Comparison of ENCODE assay signal across 25 cellular contexts in genomic region chr6:132548746-132549463, GRCh38. TPM values are rescaled to one million over a fixed set of nuclear protein-coding genes. Genes with fewer than 3 reads are reported as not detected.
DNase-seq lines count a peak whose midpoint lies in the region; ATAC-seq, FAIRE-seq and TF ChIP-seq lines count a peak whose summit lies in the region.
"Had no signal": no experiment of that assay in that cellular context is flagged by ENCODE, and none has a peak within 500 bp of the region (broad histone marks: within the 10 kb centered on the region; RNA-seq: fewer than 3 reads in every experiment).

No MANE protein-coding gene starts in this region.

- no peak overlapping the region for H3K4me2 ChIP-seq in HepG2 (ENCODE audit: low read depth, low read length)

- BruUV-seq in HepG2 (replicated peaks; lab: Mats Ljungman, UMichigan): no TSS peak

- POLR2A ChIA-PET in WTC11 (lab: Charles Lee) (no interaction called here), HepG2 (lab: Yijun Ruan, JAX) (no interaction called here)

- TF ChIP-seq RAD21 in HepG2 (CRISPR knock-in tag; IDR thresholded peaks at IDR 0.05): no peak

- H3K36me3 ChIP-seq in HepG2 (replicated peaks in 1 of 2; ENCODE audit: control insufficient read depth in 1 of 2, insufficient read depth in 2 of 2, low read length in 2 of 2): no peaks in the 10 kb centered on the region
- H3K36me3 ChIP-seq: BE2C, HAP-1 had no signal

- TF ChIP-seq CTCF in WTC11 (IDR thresholded peaks at IDR 0.05): no peak
- no peak for TF ChIP-seq CTCF in HepG2 (CRISPR knock-in tag; IDR thresholded peaks at IDR 0.05)

- H3K9me3 ChIP-seq in HepG2 (ENCODE audit: low read length): no peaks in the 10 kb centered on the region
- H3K9me3 ChIP-seq: BE2C, HAP-1 had no signal

- H3K27me3 ChIP-seq in HepG2 (ENCODE audit: control insufficient read depth in 1 of 2, insufficient read depth in 2 of 2, low read length in 2 of 2): no peaks in the 10 kb centered on the region

- no peak overlapping the region for H3K9ac ChIP-seq in HepG2 (ENCODE audit: insufficient read depth, low read depth, low read length)

- no peaks in the 10 kb centered on the region for H3K4me1 ChIP-seq in HepG2 (ENCODE audit: insufficient read depth, low read length)
- H3K4me1 ChIP-seq: BE2C, HAP-1 had no signal

- in situ Hi-C loops in HepG2 (cut with HindIII; ENCODE audit: extremely low pct_ligation_motif_present, low pct_unique_long_range_greater_than_20kb): no loop called here

- 0 out of 2 replicates have a peak overlapping the region, but pooled peaks have one; percentile 62 for H3K27ac Mint-ChIP-seq in WTC11
- no peak overlapping the region for H3K27ac Mint-ChIP-seq in activated CD4-positive, alpha-beta T cell treated with anti-CD3 and anti-CD28 coated beads, Interleukin-2, amount 10 ng/mL, durations not matched to agents 24 days and 14 days
- H3K27ac Mint-ChIP-seq: CD4-positive, CD25-positive, alpha-beta regulatory T cell; CD8-positive, alpha-beta memory T cell; IgD-negative memory B cell had no signal

- H2AFZ ChIP-seq in HepG2 (ENCODE audit: low read length): no peak overlapping the region

- no peak overlapping the region for H3K27ac ChIP-seq in HepG2 (ENCODE audit: extremely low read length, insufficient read depth, low read length)

- TF ChIP-seq EP300 in HepG2 (IDR thresholded peaks at IDR 0.05; ENCODE audit: low read depth in 2 of 2, low read length in 2 of 2) (no peak), HepG2 (CRISPR knock-in tag; IDR thresholded peaks at IDR 0.05; ENCODE audit: borderline replicate concordance) (no peak)

- CTCF ChIA-PET in WTC11 (lab: Charles Lee): no interaction called here
- CTCF ChIA-PET in HepG2 (lab: Yijun Ruan, JAX; ENCODE audit: low intra/inter-chr PET ratio, low total read pairs): no interaction called here

- ATAC-seq in WTC11 (peak; percentile 80), HepG2 (no peak), HG03045 (IDR thresholded peaks at IDR 0.05; ENCODE audit: unreplicated experiment) (no peak)

- no peak for FAIRE-seq in HepG2 (lab: Jason Lieb, UNC)
- FAIRE-seq: A204.1, G401.6, GM12892, GM18507 had no signal

- 48% methylated on average over 4 of the region's 4 CpGs for WGBS in HepG2 (ENCODE audit: low lambda C conversion rate)

- intact Hi-C loops in activated CD4-positive, alpha-beta T cell treated with anti-CD3 and anti-CD28 coated beads, Interleukin-2, amount 10 ng/mL, durations not matched to agents 24 days and 14 days (cut with micrococcal nuclease): no loop called here
- intact Hi-C loops in HepG2 (cut with micrococcal nuclease; ENCODE audit: unreplicated experiment): no loop called here

- H3K27me3 Mint-ChIP-seq in WTC11 (ENCODE audit: low read depth): no peaks in the 10 kb centered on the region
- H3K27me3 Mint-ChIP-seq in activated CD4-positive, alpha-beta T cell treated with anti-CD3 and anti-CD28 coated beads, Interleukin-2, amount 10 ng/mL, durations not matched to agents 24 days and 14 days: peaks cover 12% of the 10 kb centered on the region

- H3K4me3 Mint-ChIP-seq in WTC11: no peak overlapping the region
- no peak overlapping the region for H3K4me3 Mint-ChIP-seq in activated CD4-positive, alpha-beta T cell treated with anti-CD3 and anti-CD28 coated beads, Interleukin-2, amount 10 ng/mL, durations not matched to agents 24 days and 14 days
- H3K4me3 Mint-ChIP-seq: CD4-positive, CD25-positive, alpha-beta regulatory T cell; CD8-positive, alpha-beta memory T cell; IgD-negative memory B cell had no signal

- no peaks in the 10 kb centered on the region for H3K79me2 ChIP-seq in HepG2 (ENCODE audit: insufficient read depth, low read length)

- H3K4me1 Mint-ChIP-seq in WTC11: peaks cover 27% of the 10 kb centered on the region
- H3K4me1 Mint-ChIP-seq in activated CD4-positive, alpha-beta T cell treated with anti-CD3 and anti-CD28 coated beads, Interleukin-2, amount 10 ng/mL, durations not matched to agents 24 days and 14 days: no peaks in the 10 kb centered on the region
- H3K4me1 Mint-ChIP-seq: CD4-positive, CD25-positive, alpha-beta regulatory T cell; CD8-positive, alpha-beta memory T cell had no signal

- no peak overlapping the region for H3K4me3 ChIP-seq in HepG2 (replicated peaks in 1 of 3; ENCODE audit: insufficient read depth in 1 of 3, low read depth in 2 of 3, low read length in 3 of 3)
- H3K4me3 ChIP-seq: HAP-1 had no signal

- no peaks in the 10 kb centered on the region for H3K36me3 Mint-ChIP-seq in WTC11
- H3K36me3 Mint-ChIP-seq in activated CD4-positive, alpha-beta T cell treated with anti-CD3 and anti-CD28 coated beads, Interleukin-2, amount 10 ng/mL, durations not matched to agents 24 days and 14 days (ENCODE audit: low read depth): no peaks in the 10 kb centered on the region
- H3K36me3 Mint-ChIP-seq: CD4-positive, CD25-positive, alpha-beta regulatory T cell; CD8-positive, alpha-beta memory T cell; IgD-negative memory B cell had no signal

- TF ChIP-seq POLR2A in HepG2 (IDR thresholded peaks at IDR 0.05; ENCODE audit: insufficient read depth in 1 of 2, low read depth in 2 of 2, low read length in 2 of 2): no peak

- H4K20me1 ChIP-seq in HepG2 (ENCODE audit: insufficient read depth, low read length): no peaks in the 10 kb centered on the region

- H3K9me3 Mint-ChIP-seq in WTC11: no peaks in the 10 kb centered on the region
- H3K9me3 Mint-ChIP-seq in activated CD4-positive, alpha-beta T cell treated with anti-CD3 and anti-CD28 coated beads, Interleukin-2, amount 10 ng/mL, durations not matched to agents 24 days and 14 days: no peaks in the 10 kb centered on the region
- H3K9me3 Mint-ChIP-seq: CD4-positive, CD25-positive, alpha-beta regulatory T cell; CD8-positive, alpha-beta memory T cell; IgD-negative memory B cell had no signal

- DNase-seq in NCI-H524 treated with DMSO at 0.1 percent for 48 hours (lab: John Stamatoyannopoulos, UW) (peak; percentile 26), WTC11 (ENCODE audit: low spot score) (no peak), iPS DF 19.7 (ENCODE audit: low read depth, low spot score) (peak; percentile 33), HepG2 (ENCODE audit: low spot score) (no peak), T-helper 9 cell (no peak)
- DNase-seq in activated CD4-positive, alpha-beta T cell treated with anti-CD3 and anti-CD28 coated beads, Interleukin-2, amount 10 ng/mL, durations not matched to agents 24 days and 14 days: no peak
- DNase-seq: ACHN; BE2C; C1 segment of cervical spinal cord; CD4-positive, CD25-positive, alpha-beta regulatory T cell; CD8-positive, alpha-beta memory T cell; COR-L47; DMS 273 treated with DMSO at 0.1 percent for 48 hours; DMS53; DND-41; GOT3; KBM-7 had no signal

RNA-seq across cellular contexts. Expression of gene TAAR8, which starts 3.6 kb away (rescaled TPM):
- total RNA-seq in WTC11 (2021) (not detected in 3 replicates), HepG2 (2016; rRNA removed; fragmentation: Illumina TruSeq; extraction: Trizol) (not detected in 2 replicates)
- not detected in 2 replicates for total RNA-seq in activated CD4-positive, alpha-beta T cell treated with anti-CD3 and anti-CD28 coated beads, Interleukin-2, amount 10 ng/mL, durations not matched to agents 24 days and 14 days
- total RNA-seq in HepG2 (2016; cell fraction: cytosol; rRNA removed; fragmentation: Illumina TruSeq; extraction: Trizol; ENCODE audit: low read depth): not detected in 2 replicates
- total RNA-seq in HepG2 (2016; cell fraction: insoluble cytoplasmic fraction; rRNA removed; fragmentation: Illumina TruSeq; extraction: Trizol): not detected in 2 replicates
- not detected in 2 replicates for total RNA-seq in HepG2 (2016; cell fraction: membrane; rRNA removed; fragmentation: Illumina TruSeq; extraction: Trizol)
- not detected in 2 replicates for total RNA-seq in HepG2 (2016; cell fraction: nucleus; rRNA removed; fragmentation: Illumina TruSeq; extraction: Trizol)
- 0.07 TPM in 1 of 2 replicates, not detected in the other for polyA plus RNA-seq in HepG2 (2011; rRNA removed)
- not detected in 2 replicates for polyA plus RNA-seq in HepG2 (2011; cell fraction: cytosol; rRNA removed)
- polyA plus RNA-seq in HepG2 (2011; cell fraction: nucleus; rRNA removed): not detected in 2 replicates
- not detected in 2 replicates for polyA plus RNA-seq in HepG2 (2012)
- polyA plus RNA-seq in HepG2 (2016; cell fraction: cytosol; fragmentation: Illumina TruSeq; extraction: Trizol; ENCODE audit: low read depth): not detected in 2 replicates
- not detected in 2 replicates for polyA plus RNA-seq in HepG2 (2016; cell fraction: insoluble cytoplasmic fraction; fragmentation: Illumina TruSeq; extraction: Trizol; ENCODE audit: low read depth)
- not detected in 2 replicates for polyA plus RNA-seq in HepG2 (2016; cell fraction: membrane; fragmentation: Illumina TruSeq; extraction: Trizol; ENCODE audit: low read depth)
- polyA plus RNA-seq in HepG2 (2016; cell fraction: nucleus; fragmentation: Illumina TruSeq; extraction: Trizol; ENCODE audit: insufficient read depth, low read depth): not detected in 2 replicates
- polyA minus RNA-seq in HepG2 (2011; rRNA and poly(A)+ RNA removed; ENCODE audit: low replicate concordance): not detected in 2 replicates
- polyA minus RNA-seq in HepG2 (2011; cell fraction: cytosol; rRNA and poly(A)+ RNA removed): not detected in 2 replicates
- polyA minus RNA-seq in HepG2 (2011; cell fraction: nucleus; rRNA and poly(A)+ RNA removed): not detected in 2 replicates
- total RNA-seq: CD4-positive, CD25-positive, alpha-beta regulatory T cell; CD8-positive, alpha-beta memory T cell; HT-29 had no signal
- polyA plus RNA-seq: CD4-positive, CD25-positive, alpha-beta regulatory T cell; CD8-positive, alpha-beta memory T cell; IgD-negative memory B cell had no signal

RNA-seq across cellular contexts. Expression of gene TAAR9, which starts 10.8 kb away (rescaled TPM):
- total RNA-seq in WTC11 (2021): not detected in 3 replicates
- not detected in 2 replicates for total RNA-seq in activated CD4-positive, alpha-beta T cell treated with anti-CD3 and anti-CD28 coated beads, Interleukin-2, amount 10 ng/mL, durations not matched to agents 24 days and 14 days
- not detected in 2 replicates for total RNA-seq in HepG2 (2016; rRNA removed; fragmentation: Illumina TruSeq; extraction: Trizol)
- total RNA-seq in HepG2 (2016; cell fraction: cytosol; rRNA removed; fragmentation: Illumina TruSeq; extraction: Trizol; ENCODE audit: low read depth): not detected in 2 replicates
- not detected in 2 replicates for total RNA-seq in HepG2 (2016; cell fraction: insoluble cytoplasmic fraction; rRNA removed; fragmentation: Illumina TruSeq; extraction: Trizol)
- not detected in 2 replicates for total RNA-seq in HepG2 (2016; cell fraction: membrane; rRNA removed; fragmentation: Illumina TruSeq; extraction: Trizol)
- total RNA-seq in HepG2 (2016; cell fraction: nucleus; rRNA removed; fragmentation: Illumina TruSeq; extraction: Trizol): not detected in 2 replicates
- polyA plus RNA-seq in HepG2 (2011; rRNA removed): 0.07 TPM in 1 of 2 replicates, not detected in the other
- not detected in 2 replicates for polyA plus RNA-seq in HepG2 (2011; cell fraction: cytosol; rRNA removed)
- polyA plus RNA-seq in HepG2 (2011; cell fraction: nucleus; rRNA removed): 0.14 TPM in 1 of 2 replicates, not detected in the other
- not detected in 2 replicates for polyA plus RNA-seq in HepG2 (2012)
- not detected in 2 replicates for polyA plus RNA-seq in HepG2 (2016; cell fraction: cytosol; fragmentation: Illumina TruSeq; extraction: Trizol; ENCODE audit: low read depth)
- polyA plus RNA-seq in HepG2 (2016; cell fraction: insoluble cytoplasmic fraction; fragmentation: Illumina TruSeq; extraction: Trizol; ENCODE audit: low read depth): not detected in 2 replicates
- not detected in 2 replicates for polyA plus RNA-seq in HepG2 (2016; cell fraction: membrane; fragmentation: Illumina TruSeq; extraction: Trizol; ENCODE audit: low read depth)
- polyA plus RNA-seq in HepG2 (2016; cell fraction: nucleus; fragmentation: Illumina TruSeq; extraction: Trizol; ENCODE audit: insufficient read depth, low read depth): not detected in 2 replicates
- 0.24 TPM in 1 of 2 replicates, not detected in the other for polyA minus RNA-seq in HepG2 (2011; rRNA and poly(A)+ RNA removed; ENCODE audit: low replicate concordance)
- not detected in 2 replicates for polyA minus RNA-seq in HepG2 (2011; cell fraction: cytosol; rRNA and poly(A)+ RNA removed)
- not detected in 2 replicates for polyA minus RNA-seq in HepG2 (2011; cell fraction: nucleus; rRNA and poly(A)+ RNA removed)
- total RNA-seq: CD4-positive, CD25-positive, alpha-beta regulatory T cell; CD8-positive, alpha-beta memory T cell; HT-29 had no signal
- polyA plus RNA-seq: CD4-positive, CD25-positive, alpha-beta regulatory T cell; CD8-positive, alpha-beta memory T cell; IgD-negative memory B cell had no signal

RNA-seq across cellular contexts. Expression of gene TAAR6, which starts 21.2 kb away (rescaled TPM):
- not detected in 3 replicates for total RNA-seq in WTC11 (2021)
- not detected in 2 replicates for total RNA-seq in activated CD4-positive, alpha-beta T cell treated with anti-CD3 and anti-CD28 coated beads, Interleukin-2, amount 10 ng/mL, durations not matched to agents 24 days and 14 days
- total RNA-seq in HepG2 (2016; rRNA removed; fragmentation: Illumina TruSeq; extraction: Trizol): not detected in 2 replicates
- not detected in 2 replicates for total RNA-seq in HepG2 (2016; cell fraction: cytosol; rRNA removed; fragmentation: Illumina TruSeq; extraction: Trizol; ENCODE audit: low read depth)
- not detected in 2 replicates for total RNA-seq in HepG2 (2016; cell fraction: insoluble cytoplasmic fraction; rRNA removed; fragmentation: Illumina TruSeq; extraction: Trizol)
- total RNA-seq in HepG2 (2016; cell fraction: membrane; rRNA removed; fragmentation: Illumina TruSeq; extraction: Trizol): not detected in 2 replicates
- total RNA-seq in HepG2 (2016; cell fraction: nucleus; rRNA removed; fragmentation: Illumina TruSeq; extraction: Trizol): not detected in 2 replicates
- polyA plus RNA-seq in HepG2 (2011; rRNA removed): not detected in 2 replicates
- not detected in 2 replicates for polyA plus RNA-seq in HepG2 (2011; cell fraction: cytosol; rRNA removed)
- 0.26 TPM in 1 of 2 replicates, not detected in the other for polyA plus RNA-seq in HepG2 (2011; cell fraction: nucleus; rRNA removed)
- not detected in 2 replicates for polyA plus RNA-seq in HepG2 (2012)
- polyA plus RNA-seq in HepG2 (2016; cell fraction: cytosol; fragmentation: Illumina TruSeq; extraction: Trizol; ENCODE audit: low read depth): not detected in 2 replicates
- not detected in 2 replicates for polyA plus RNA-seq in HepG2 (2016; cell fraction: insoluble cytoplasmic fraction; fragmentation: Illumina TruSeq; extraction: Trizol; ENCODE audit: low read depth)
- not detected in 2 replicates for polyA plus RNA-seq in HepG2 (2016; cell fraction: membrane; fragmentation: Illumina TruSeq; extraction: Trizol; ENCODE audit: low read depth)
- not detected in 2 replicates for polyA plus RNA-seq in HepG2 (2016; cell fraction: nucleus; fragmentation: Illumina TruSeq; extraction: Trizol; ENCODE audit: insufficient read depth, low read depth)
- polyA minus RNA-seq in HepG2 (2011; rRNA and poly(A)+ RNA removed; ENCODE audit: low replicate concordance): not detected in 2 replicates
- not detected in 2 replicates for polyA minus RNA-seq in HepG2 (2011; cell fraction: cytosol; rRNA and poly(A)+ RNA removed)
- polyA minus RNA-seq in HepG2 (2011; cell fraction: nucleus; rRNA and poly(A)+ RNA removed): not detected in 2 replicates
- total RNA-seq: CD4-positive, CD25-positive, alpha-beta regulatory T cell; CD8-positive, alpha-beta memory T cell; HT-29 had no signal
- polyA plus RNA-seq: CD4-positive, CD25-positive, alpha-beta regulatory T cell; CD8-positive, alpha-beta memory T cell; IgD-negative memory B cell had no signal

RNA-seq across cellular contexts. Expression of gene STX7, which starts 36.0 kb away (rescaled TPM):
- total RNA-seq in WTC11 (2021): 25.6 to 30.4 TPM (median 26.5 TPM) in 3 replicates
- total RNA-seq in activated CD4-positive, alpha-beta T cell treated with anti-CD3 and anti-CD28 coated beads, Interleukin-2, amount 10 ng/mL, durations not matched to agents 24 days and 14 days: 16.3 and 21.1 TPM in 2 replicates
- 34.7 and 40.6 TPM in 2 replicates for total RNA-seq in HepG2 (2016; rRNA removed; fragmentation: Illumina TruSeq; extraction: Trizol)
- total RNA-seq in HepG2 (2016; cell fraction: cytosol; rRNA removed; fragmentation: Illumina TruSeq; extraction: Trizol; ENCODE audit: low read depth): 9.1 and 12.7 TPM in 2 replicates
- 32.6 and 44.2 TPM in 2 replicates for total RNA-seq in HepG2 (2016; cell fraction: insoluble cytoplasmic fraction; rRNA removed; fragmentation: Illumina TruSeq; extraction: Trizol)
- total RNA-seq in HepG2 (2016; cell fraction: membrane; rRNA removed; fragmentation: Illumina TruSeq; extraction: Trizol): 22.3 and 24.0 TPM in 2 replicates
- 23.7 and 27.2 TPM in 2 replicates for total RNA-seq in HepG2 (2016; cell fraction: nucleus; rRNA removed; fragmentation: Illumina TruSeq; extraction: Trizol)
- polyA plus RNA-seq in HepG2 (2011; rRNA removed): 25.1 and 28.0 TPM in 2 replicates
- 12.2 and 15.6 TPM in 2 replicates for polyA plus RNA-seq in HepG2 (2011; cell fraction: cytosol; rRNA removed)
- 13.1 and 15.8 TPM in 2 replicates for polyA plus RNA-seq in HepG2 (2011; cell fraction: nucleus; rRNA removed)
- polyA plus RNA-seq in HepG2 (2012): 25.0 and 25.6 TPM in 2 replicates
- polyA plus RNA-seq in HepG2 (2016; cell fraction: cytosol; fragmentation: Illumina TruSeq; extraction: Trizol; ENCODE audit: low read depth): 5.7 and 8.0 TPM in 2 replicates
- 38.6 and 40.4 TPM in 2 replicates for polyA plus RNA-seq in HepG2 (2016; cell fraction: insoluble cytoplasmic fraction; fragmentation: Illumina TruSeq; extraction: Trizol; ENCODE audit: low read depth)
- polyA plus RNA-seq in HepG2 (2016; cell fraction: membrane; fragmentation: Illumina TruSeq; extraction: Trizol; ENCODE audit: low read depth): 9.1 and 10.4 TPM in 2 replicates
- polyA plus RNA-seq in HepG2 (2016; cell fraction: nucleus; fragmentation: Illumina TruSeq; extraction: Trizol; ENCODE audit: insufficient read depth, low read depth): 18.9 and 21.3 TPM in 2 replicates
- 4.0 and 12.0 TPM in 2 replicates for polyA minus RNA-seq in HepG2 (2011; rRNA and poly(A)+ RNA removed; ENCODE audit: low replicate concordance)
- 22.2 and 23.8 TPM in 2 replicates for polyA minus RNA-seq in HepG2 (2011; cell fraction: cytosol; rRNA and poly(A)+ RNA removed)
- 88.5 and 114 TPM in 2 replicates for polyA minus RNA-seq in HepG2 (2011; cell fraction: nucleus; rRNA and poly(A)+ RNA removed)

RNA-seq across cellular contexts. Expression of gene TAAR5, which starts 40.6 kb away (rescaled TPM):
- total RNA-seq in WTC11 (2021) (not detected in 3 replicates), HepG2 (2016; rRNA removed; fragmentation: Illumina TruSeq; extraction: Trizol) (not detected in 2 replicates)
- not detected in 2 replicates for total RNA-seq in activated CD4-positive, alpha-beta T cell treated with anti-CD3 and anti-CD28 coated beads, Interleukin-2, amount 10 ng/mL, durations not matched to agents 24 days and 14 days
- not detected in 2 replicates for total RNA-seq in HepG2 (2016; cell fraction: cytosol; rRNA removed; fragmentation: Illumina TruSeq; extraction: Trizol; ENCODE audit: low read depth)
- not detected in 2 replicates for total RNA-seq in HepG2 (2016; cell fraction: insoluble cytoplasmic fraction; rRNA removed; fragmentation: Illumina TruSeq; extraction: Trizol)
- total RNA-seq in HepG2 (2016; cell fraction: membrane; rRNA removed; fragmentation: Illumina TruSeq; extraction: Trizol): not detected in 2 replicates
- not detected in 2 replicates for total RNA-seq in HepG2 (2016; cell fraction: nucleus; rRNA removed; fragmentation: Illumina TruSeq; extraction: Trizol)
- not detected in 2 replicates for polyA plus RNA-seq in HepG2 (2011; rRNA removed)
- not detected in 2 replicates for polyA plus RNA-seq in HepG2 (2011; cell fraction: cytosol; rRNA removed)
- polyA plus RNA-seq in HepG2 (2011; cell fraction: nucleus; rRNA removed): not detected in 2 replicates
- not detected in 2 replicates for polyA plus RNA-seq in HepG2 (2012)
- polyA plus RNA-seq in HepG2 (2016; cell fraction: cytosol; fragmentation: Illumina TruSeq; extraction: Trizol; ENCODE audit: low read depth): not detected in 2 replicates
- polyA plus RNA-seq in HepG2 (2016; cell fraction: insoluble cytoplasmic fraction; fragmentation: Illumina TruSeq; extraction: Trizol; ENCODE audit: low read depth): not detected in 2 replicates
- polyA plus RNA-seq in HepG2 (2016; cell fraction: membrane; fragmentation: Illumina TruSeq; extraction: Trizol; ENCODE audit: low read depth): not detected in 2 replicates
- polyA plus RNA-seq in HepG2 (2016; cell fraction: nucleus; fragmentation: Illumina TruSeq; extraction: Trizol; ENCODE audit: insufficient read depth, low read depth): not detected in 2 replicates
- not detected in 2 replicates for polyA minus RNA-seq in HepG2 (2011; rRNA and poly(A)+ RNA removed; ENCODE audit: low replicate concordance)
- polyA minus RNA-seq in HepG2 (2011; cell fraction: cytosol; rRNA and poly(A)+ RNA removed): not detected in 2 replicates
- polyA minus RNA-seq in HepG2 (2011; cell fraction: nucleus; rRNA and poly(A)+ RNA removed): not detected in 2 replicates
- total RNA-seq: CD4-positive, CD25-positive, alpha-beta regulatory T cell; CD8-positive, alpha-beta memory T cell; HT-29 had no signal
- polyA plus RNA-seq: CD4-positive, CD25-positive, alpha-beta regulatory T cell; CD8-positive, alpha-beta memory T cell; IgD-negative memory B cell had no signal

Comparison
In these comparisons a context has a peak if more than half of its experiments do, and no peak if none do; other contexts are left out.
1. DNase-seq: peak in NCI-H524 treated with DMSO at 0.1 percent for 48 hours (single experiment) and iPS DF 19.7 (single experiment); none in WTC11 (single experiment), activated CD4-positive, alpha-beta T cell treated with anti-CD3 and anti-CD28 coated beads, Interleukin-2, amount 10 ng/mL, durations not matched to agents 24 days and 14 days (single experiment), HepG2 (single experiment) and T-helper 9 cell (single experiment).